In the genomic region with DNA sequence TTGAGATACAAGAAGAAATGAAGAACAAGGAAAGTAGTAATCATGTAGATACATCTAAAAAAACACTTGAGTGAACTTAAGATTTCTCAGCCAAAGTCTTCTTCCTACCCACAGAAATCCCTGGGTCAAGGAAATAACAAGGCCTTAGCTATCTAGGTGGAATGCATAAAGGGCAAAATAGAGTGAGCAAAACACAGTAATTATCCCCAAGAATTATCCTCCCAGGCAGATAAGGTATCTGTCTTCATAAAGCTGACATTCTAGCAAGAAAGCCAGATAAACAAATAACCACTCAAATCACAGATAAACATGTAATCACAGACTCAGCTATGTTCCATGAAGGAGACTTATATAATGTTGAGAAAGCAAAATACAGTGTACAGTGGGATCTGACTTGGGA, we compare ENCODE assay signal across 37 cellular contexts.
"Had no signal": no experiment of that assay in that cellular context is flagged by ENCODE, and none has a peak within 500 bp of the region (broad histone marks: within the 10 kb centered on the region; RNA-seq: fewer than 3 reads in every experiment).

No MANE protein-coding gene starts in this region.

- H3K4me1 Mint-ChIP-seq: activated CD4-positive, alpha-beta memory T cell treated with anti-CD3 and anti-CD28 coated beads, Interleukin-2, amount 10 ng/mL, durations not matched to agents 7 days and 5 days; activated CD4-positive, alpha-beta T cell treated with anti-CD3 and anti-CD28 coated beads for 36 hours; activated CD4-positive, alpha-beta T cell treated with anti-CD3 and anti-CD28 coated beads, Interleukin-2, amount 10 ng/mL, durations not matched to agents 7 days and 5 days; activated CD8-positive, alpha-beta memory T cell treated with anti-CD3 and anti-CD28 coated beads, Interleukin-2, amount 10 ng/mL, durations not matched to agents 7 days and 5 days; activated naive CD4-positive, alpha-beta T cell treated with anti-CD3 and anti-CD28 coated beads, Interleukin-2, amount 10 ng/mL, durations not matched to agents 7 days and 5 days; activated naive CD4-positive, alpha-beta T cell treated with anti-CD3 and anti-CD28 coated beads, Interleukin-2, amount 50 U/mL, for 24 hours; activated naive CD8-positive, alpha-beta T cell treated with anti-CD3 and anti-CD28 coated beads, Interleukin-2, amount 10 ng/mL, durations not matched to agents 7 days and 5 days; activated naive CD8-positive, alpha-beta T cell treated with anti-CD3 and anti-CD28 coated beads, Interleukin-2, amount 50 U/mL, for 24 hours had no signal

- H3K9me3 Mint-ChIP-seq: activated CD4-positive, alpha-beta T cell treated with anti-CD3 and anti-CD28 coated beads, Interleukin-2, amount 10 ng/mL, durations not matched to agents 7 days and 5 days; activated naive CD4-positive, alpha-beta T cell treated with anti-CD3 and anti-CD28 coated beads, Interleukin-2, amount 50 U/mL, for 24 hours; activated naive CD8-positive, alpha-beta T cell treated with anti-CD3 and anti-CD28 coated beads, Interleukin-2, amount 10 ng/mL, durations not matched to agents 7 days and 5 days; activated naive CD8-positive, alpha-beta T cell treated with anti-CD3 and anti-CD28 coated beads, Interleukin-2, amount 50 U/mL, for 24 hours; activated T-cell treated with anti-CD3 and anti-CD28 coated beads, Interleukin-2, amount 50 U/mL, for 24 hours; activated T-helper 2 cell treated with anti-CD3 and anti-CD28 coated beads, Interferon-gamma antibody, Interleukin-2, Interleukin-4, amounts not matched to agents 10 μg/mL and 5 μg/mL and 100 μg/mL, durations not matched to agents 14 hours and 24 hours and 36 hours; T-helper 1 cell treated with Interleukin-12 subunit alpha and Interleukin-12 subunit beta and Interleukin-4 antibody, amounts not matched to agents 30 μg/mL and 1 μg/mL, for 36 hours; T-helper 2 cell treated with Interferon-gamma antibody and Interleukin-4, amounts not matched to agents 5 μg/mL and 100 μg/mL, for 36 hours had no signal

- H3K4me3 Mint-ChIP-seq: activated CD4-positive, alpha-beta memory T cell treated with anti-CD3 and anti-CD28 coated beads, Interleukin-2, amount 10 ng/mL, durations not matched to agents 7 days and 5 days; activated CD4-positive, alpha-beta T cell treated with anti-CD3 and anti-CD28 coated beads for 36 hours; activated CD4-positive, alpha-beta T cell treated with anti-CD3 and anti-CD28 coated beads, Interleukin-2, amount 10 ng/mL, durations not matched to agents 7 days and 5 days; activated CD8-positive, alpha-beta memory T cell treated with anti-CD3 and anti-CD28 coated beads, Interleukin-2, amount 10 ng/mL, durations not matched to agents 7 days and 5 days; activated CD8-positive, alpha-beta T cell treated with anti-CD3 and anti-CD28 coated beads, Interleukin-2, amount 10 ng/mL, durations not matched to agents 7 days and 5 days; activated naive CD4-positive, alpha-beta T cell treated with anti-CD3 and anti-CD28 coated beads, Interleukin-2, amount 10 ng/mL, durations not matched to agents 7 days and 5 days; activated naive CD4-positive, alpha-beta T cell treated with anti-CD3 and anti-CD28 coated beads, Interleukin-2, amount 50 U/mL, for 24 hours; activated naive CD8-positive, alpha-beta T cell; activated naive CD8-positive, alpha-beta T cell treated with anti-CD3 and anti-CD28 coated beads, Interleukin-2, amount 10 ng/mL, durations not matched to agents 7 days and 5 days; activated naive CD8-positive, alpha-beta T cell treated with anti-CD3 and anti-CD28 coated beads, Interleukin-2, amount 50 U/mL, for 24 hours; activated T-cell treated with anti-CD3 and anti-CD28 coated beads, Interleukin-2, amount 50 U/mL, for 24 hours; T-helper 1 cell treated with Interleukin-12 subunit alpha and Interleukin-12 subunit beta and Interleukin-4 antibody, amounts not matched to agents 30 μg/mL and 1 μg/mL, for 36 hours; T-helper 2 cell treated with Interferon-gamma antibody and Interleukin-4, amounts not matched to agents 5 μg/mL and 100 μg/mL, for 36 hours; WTC11 had no signal

- H3K36me3 ChIP-seq: brain microvascular endothelial cell, breast epithelium, WERI-Rb-1 had no signal

- H3K4me3 ChIP-seq: body of pancreas, breast epithelium had no signal

- DNase-seq: activated CD4-positive, alpha-beta memory T cell treated with anti-CD3 and anti-CD28 coated beads, Interleukin-2, amount 10 ng/mL, durations not matched to agents 7 days and 5 days; activated CD4-positive, alpha-beta T cell treated with anti-CD3 and anti-CD28 coated beads for 1 hour; activated CD4-positive, alpha-beta T cell treated with anti-CD3 and anti-CD28 coated beads for 36 hours; activated CD4-positive, alpha-beta T cell treated with anti-CD3 and anti-CD28 coated beads for 48 hours; activated CD4-positive, alpha-beta T cell treated with anti-CD3 and anti-CD28 coated beads, Interleukin-2, amount 10 ng/mL, durations not matched to agents 7 days and 5 days; activated CD4-positive, alpha-beta T cell treated with anti-CD3 and anti-CD28 coated beads, Interleukin-2, amount 50 U/mL, for 48 hours; activated CD4-positive, CD25-positive, alpha-beta regulatory T cell; activated CD8-positive, alpha-beta memory T cell treated with anti-CD3 and anti-CD28 coated beads for 24 hours; activated CD8-positive, alpha-beta memory T cell treated with anti-CD3 and anti-CD28 coated beads, Interleukin-2, amount 10 ng/mL, durations not matched to agents 7 days and 5 days; activated CD8-positive, alpha-beta memory T cell treated with anti-CD3 and anti-CD28 coated beads, Interleukin-2, amount 50 U/mL, for 48 hours; activated CD8-positive, alpha-beta T cell treated with anti-CD3 and anti-CD28 coated beads, Interleukin-2, amount 10 ng/mL, durations not matched to agents 7 days and 5 days; activated effector memory CD4-positive, alpha-beta T cell treated with Interleukin-2 at 50 U/mL for 16 hours; activated gamma-delta T cell; activated naive CD4-positive, alpha-beta T cell treated with anti-CD3 and anti-CD28 coated beads, Interleukin-2, amount 10 ng/mL, durations not matched to agents 7 days and 5 days; activated naive CD4-positive, alpha-beta T cell treated with Interleukin-2 at 50 U/mL for 16 hours; activated naive CD8-positive, alpha-beta T cell treated with anti-CD3 and anti-CD28 coated beads, Interleukin-2, amount 10 ng/mL, durations not matched to agents 7 days and 5 days; activated naive CD8-positive, alpha-beta T cell treated with anti-CD3 and anti-CD28 coated beads, Interleukin-2, amount 50 U/mL, for 24 hours; activated T-cell treated with anti-CD3 and anti-CD28 coated beads, Interleukin-2, amount 50 U/mL, for 24 hours; activated T-cell treated with anti-CD3 and anti-CD28 coated beads, Interleukin-2, amount 50 U/mL, for 48 hours; amniotic stem cell; aorta; body of pancreas; brain microvascular endothelial cell; central memory CD4-positive, alpha-beta T cell; SW 1271; T-helper 1 cell; T-helper 2 cell; T-helper 9 cell; WERI-Rb-1 had no signal

- H3K4me1 ChIP-seq: body of pancreas, breast epithelium had no signal

- H3K27me3 Mint-ChIP-seq: activated CD4-positive, alpha-beta memory T cell treated with anti-CD3 and anti-CD28 coated beads, Interleukin-2, amount 10 ng/mL, durations not matched to agents 7 days and 5 days; activated CD4-positive, alpha-beta T cell treated with anti-CD3 and anti-CD28 coated beads for 36 hours; activated CD4-positive, alpha-beta T cell treated with anti-CD3 and anti-CD28 coated beads, Interleukin-2, amount 10 ng/mL, durations not matched to agents 7 days and 5 days; activated CD8-positive, alpha-beta memory T cell treated with anti-CD3 and anti-CD28 coated beads, Interleukin-2, amount 10 ng/mL, durations not matched to agents 7 days and 5 days; activated naive CD4-positive, alpha-beta T cell treated with anti-CD3 and anti-CD28 coated beads, Interleukin-2, amount 10 ng/mL, durations not matched to agents 7 days and 5 days; activated naive CD4-positive, alpha-beta T cell treated with anti-CD3 and anti-CD28 coated beads, Interleukin-2, amount 50 U/mL, for 24 hours; activated naive CD8-positive, alpha-beta T cell; activated naive CD8-positive, alpha-beta T cell treated with anti-CD3 and anti-CD28 coated beads, Interleukin-2, amount 10 ng/mL, durations not matched to agents 7 days and 5 days; activated naive CD8-positive, alpha-beta T cell treated with anti-CD3 and anti-CD28 coated beads, Interleukin-2, amount 50 U/mL, for 24 hours; activated T-cell treated with anti-CD3 and anti-CD28 coated beads, Interleukin-2, amount 50 U/mL, for 24 hours had no signal

- H3K27ac ChIP-seq: body of pancreas, brain microvascular endothelial cell, breast epithelium, WERI-Rb-1 had no signal

- ATAC-seq: activated CD4-positive, alpha-beta T cell treated with anti-CD3 and anti-CD28 coated beads for 36 hours; activated CD4-positive, CD25-positive, alpha-beta regulatory T cell treated with anti-CD3 and anti-CD28 coated beads, Interleukin-2, amount 50 U/mL, for 24 hours; activated CD8-positive, alpha-beta memory T cell treated with anti-CD3 and anti-CD28 coated beads, Interleukin-2, amount 10 ng/mL, durations not matched to agents 7 days and 5 days; activated CD8-positive, alpha-beta T cell treated with anti-CD3 and anti-CD28 coated beads, Interleukin-2, amount 10 ng/mL, durations not matched to agents 7 days and 5 days; activated naive CD8-positive, alpha-beta T cell treated with anti-CD3 and anti-CD28 coated beads, Interleukin-2, amount 50 U/mL, for 24 hours; body of pancreas had no signal

- H3K27me3 ChIP-seq: body of pancreas, brain microvascular endothelial cell, breast epithelium had no signal

- H3K36me3 Mint-ChIP-seq: activated CD8-positive, alpha-beta memory T cell treated with anti-CD3 and anti-CD28 coated beads, Interleukin-2, amount 10 ng/mL, durations not matched to agents 7 days and 5 days; activated naive CD4-positive, alpha-beta T cell treated with anti-CD3 and anti-CD28 coated beads, Interleukin-2, amount 10 ng/mL, durations not matched to agents 7 days and 5 days; activated naive CD4-positive, alpha-beta T cell treated with anti-CD3 and anti-CD28 coated beads, Interleukin-2, amount 50 U/mL, for 24 hours; activated naive CD8-positive, alpha-beta T cell; activated naive CD8-positive, alpha-beta T cell treated with anti-CD3 and anti-CD28 coated beads, Interleukin-2, amount 10 ng/mL, durations not matched to agents 7 days and 5 days had no signal

- H3K27ac Mint-ChIP-seq: activated CD4-positive, alpha-beta memory T cell treated with anti-CD3 and anti-CD28 coated beads, Interleukin-2, amount 10 ng/mL, durations not matched to agents 7 days and 5 days; activated CD4-positive, alpha-beta T cell treated with anti-CD3 and anti-CD28 coated beads for 36 hours; activated CD4-positive, alpha-beta T cell treated with anti-CD3 and anti-CD28 coated beads, Interleukin-2, amount 10 ng/mL, durations not matched to agents 7 days and 5 days; activated CD8-positive, alpha-beta memory T cell treated with anti-CD3 and anti-CD28 coated beads, Interleukin-2, amount 10 ng/mL, durations not matched to agents 7 days and 5 days; activated CD8-positive, alpha-beta T cell treated with anti-CD3 and anti-CD28 coated beads, Interleukin-2, amount 10 ng/mL, durations not matched to agents 7 days and 5 days; activated naive CD4-positive, alpha-beta T cell treated with anti-CD3 and anti-CD28 coated beads, Interleukin-2, amount 10 ng/mL, durations not matched to agents 7 days and 5 days; activated naive CD4-positive, alpha-beta T cell treated with anti-CD3 and anti-CD28 coated beads, Interleukin-2, amount 50 U/mL, for 24 hours; activated naive CD8-positive, alpha-beta T cell; activated naive CD8-positive, alpha-beta T cell treated with anti-CD3 and anti-CD28 coated beads, Interleukin-2, amount 10 ng/mL, durations not matched to agents 7 days and 5 days; activated naive CD8-positive, alpha-beta T cell treated with anti-CD3 and anti-CD28 coated beads, Interleukin-2, amount 50 U/mL, for 24 hours; activated T-cell treated with anti-CD3 and anti-CD28 coated beads, Interleukin-2, amount 50 U/mL, for 24 hours; activated T-helper 2 cell treated with anti-CD3 and anti-CD28 coated beads, Interferon-gamma antibody, Interleukin-2, Interleukin-4, amounts not matched to agents 10 μg/mL and 5 μg/mL and 100 μg/mL, durations not matched to agents 14 hours and 24 hours and 36 hours; T-helper 1 cell treated with Interleukin-12 subunit alpha and Interleukin-12 subunit beta and Interleukin-4 antibody, amounts not matched to agents 30 μg/mL and 1 μg/mL, for 36 hours; T-helper 2 cell treated with Interferon-gamma antibody and Interleukin-4, amounts not matched to agents 5 μg/mL and 100 μg/mL, for 36 hours; WTC11 had no signal
